Comparison of ENCODE assay signal across 14 cellular contexts in genomic region chr10:100746413-100746931, GRCh38. TPM values are rescaled to one million over a fixed set of nuclear protein-coding genes. Genes with fewer than 3 reads are reported as not detected.
A peak's percentile ranks its signal among the peaks of the same experiment; 100 is the strongest.
DNase-seq lines count a peak whose midpoint lies in the region; ATAC-seq, FAIRE-seq and TF ChIP-seq lines count a peak whose summit lies in the region.
"Had no signal": no experiment of that assay in that cellular context is flagged by ENCODE, and none has a peak within 500 bp of the region (broad histone marks: within the 10 kb centered on the region; RNA-seq: fewer than 3 reads in every experiment).

No MANE protein-coding gene starts in this region.

- TF ChIP-seq EP300 in A549 (IDR thresholded peaks at IDR 0.05): no peak

- H3K27ac ChIP-seq in A549 (no peak overlapping the region), pancreas (no peak overlapping the region)

- no peak for ATAC-seq in A549
- no peak for ATAC-seq in activated T-helper 17 cell treated with anti-CD3 and anti-CD28 coated beads, Interleukin-2, amount 50 U/mL, for 72 hours (replicated peaks)
- ATAC-seq in memory B cell (ENCODE audit: low read depth): no peak
- no peak for ATAC-seq in pancreas
- ATAC-seq: right cardiac atrium had no signal

- H3K4me3 ChIP-seq in A549 (no peak overlapping the region), pancreas (no peak overlapping the region)
- H3K4me3 ChIP-seq: lung had no signal

- 56% methylated on average over 7 of the region's 7 CpGs for WGBS in A549 (ENCODE audit: missing lambda C conversion rate)
- 15 to 17% methylated on average over 7 of the region's 7 CpGs for WGBS in pancreas, 2 donors

- H3K27me3 Mint-ChIP-seq in activated T-helper 17 cell treated with anti-CD3 and anti-CD28 coated beads, Interleukin-2, amount 50 U/mL, for 72 hours: peaks cover 62% of the 10 kb centered on the region
- H3K27me3 Mint-ChIP-seq in memory B cell: peaks cover 34% of the 10 kb centered on the region

- TF ChIP-seq RAD21 in A549 (conservative IDR thresholded peaks at IDR 0.05 in 1 of 2, IDR thresholded peaks at IDR 0.05 in 1 of 2): no peak

- CTCF ChIA-PET in A549 (lab: Yijun Ruan, JAX): interaction anchor here (4.0 to 10.8 kb wide), 4 partner anchors 7 to 184 kb away, joined by 51 to 129 read pairs (median 94); no protein-coding TSS in a partner anchor
- CTCF ChIA-PET in GM10248 (lab: Yijun Ruan, JAX): no interaction called here

- no peak for TF ChIP-seq POLR2A in A549 (IDR thresholded peaks at IDR 0.05; ENCODE audit: low read length)

- intact Hi-C loops in pancreas (cut with DNase I): loop anchor here in 1 of 3 donors (10.0 kb wide), 1 partner anchor 182 kb away; no protein-coding TSS in a partner anchor

- peaks cover 0 to 49% (median 12%) of the 10 kb centered on the region in 4 donors for H3K27me3 ChIP-seq in pancreas

- peak overlapping the region; percentile 98; the same call in 2 of the 3 replicates for H3K4me2 ChIP-seq in A549

- peaks cover 23% of the 10 kb centered on the region for H3K4me1 Mint-ChIP-seq in activated T-helper 17 cell treated with anti-CD3 and anti-CD28 coated beads, Interleukin-2, amount 50 U/mL, for 72 hours
- peaks cover 25% of the 10 kb centered on the region for H3K4me1 Mint-ChIP-seq in memory B cell

- H3K9me3 ChIP-seq in A549 (no peaks in the 10 kb centered on the region), pancreas (no peaks in the 10 kb centered on the region)

- no peaks in the 10 kb centered on the region for H3K36me3 ChIP-seq in pancreas

- FAIRE-seq in A549 (lab: Jason Lieb, UNC) (no peak), GM19239 (lab: Jason Lieb, UNC) (no peak), pancreas (lab: Jason Lieb, UNC) (no peak)
- FAIRE-seq: urothelium cell line had no signal

- DNase-seq in A549 (ENCODE audit: low read depth in 1 of 2, low spot score in 1 of 2) (no peak), GM10248 (ENCODE audit: extremely low spot score) (peak; percentile 18), memory B cell (ENCODE audit: low spot score in 2 of 2) (no peak), GM19239 (ENCODE audit: insufficient read length, low spot score) (no peak), GDM1 (lab: John Stamatoyannopoulos, UW) (no peak), pancreas (no peak), middle frontal gyrus (ENCODE audit: extremely low spot score, low spot score) (no peak)
- DNase-seq: activated gamma-delta T cell treated with Interleukin-2 at 50 U/mL for 16 hours, NCI-H2081 treated with DMSO at 0.1 percent for 48 hours, right cardiac atrium had no signal

- H3K36me3 Mint-ChIP-seq in activated T-helper 17 cell treated with anti-CD3 and anti-CD28 coated beads, Interleukin-2, amount 50 U/mL, for 72 hours (ENCODE audit: low read depth): peaks cover 19% of the 10 kb centered on the region
- no peaks in the 10 kb centered on the region for H3K36me3 Mint-ChIP-seq in memory B cell

- POLR2A ChIA-PET in A549 (lab: Yijun Ruan, JAX) (no interaction called here), GM10248 (lab: Yijun Ruan, JAX) (no interaction called here)

- H3K27ac Mint-ChIP-seq in activated T-helper 17 cell treated with anti-CD3 and anti-CD28 coated beads, Interleukin-2, amount 50 U/mL, for 72 hours: peak overlapping the region; percentile 6
- no peak overlapping the region for H3K27ac Mint-ChIP-seq in memory B cell
- H3K27ac Mint-ChIP-seq: dendritic cell treated with granulocyte-macrophage colony-stimulating factor and Interleukin-4, amounts not matched to agents 40 ng/mL and 50 ng/mL, for 4 days had no signal

- H3K4me3 Mint-ChIP-seq in activated T-helper 17 cell treated with anti-CD3 and anti-CD28 coated beads, Interleukin-2, amount 50 U/mL, for 72 hours: peak overlapping the region; percentile 61
- peak overlapping the region; percentile 43 for H3K4me3 Mint-ChIP-seq in memory B cell
- H3K4me3 Mint-ChIP-seq: dendritic cell treated with granulocyte-macrophage colony-stimulating factor and Interleukin-4, amounts not matched to agents 40 ng/mL and 50 ng/mL, for 4 days had no signal

- H3K4me1 ChIP-seq in A549 (peaks cover 23% of the 10 kb centered on the region), pancreas (peaks cover 0 to 25% (median 0%) of the 10 kb centered on the region in 3 donors)

- TF ChIP-seq CTCF in A549 (IDR thresholded peaks at IDR 0.05): no peak
- TF ChIP-seq CTCF in GM10248 (IDR thresholded peaks at IDR 0.05; ENCODE audit: control extremely low read depth, extremely low read depth, low read depth, missing control alignments): no peak
- TF ChIP-seq CTCF in pancreas (IDR thresholded peaks at IDR 0.05): no peak

- no peaks in the 10 kb centered on the region for H3K9me3 Mint-ChIP-seq in activated T-helper 17 cell treated with anti-CD3 and anti-CD28 coated beads, Interleukin-2, amount 50 U/mL, for 72 hours
- no peaks in the 10 kb centered on the region for H3K9me3 Mint-ChIP-seq in memory B cell
- H3K9me3 Mint-ChIP-seq: dendritic cell treated with granulocyte-macrophage colony-stimulating factor and Interleukin-4, amounts not matched to agents 40 ng/mL and 50 ng/mL, for 4 days had no signal

TF ChIP-seq in A549, 52 proteins besides CTCF, POLR2A, EP300 and RAD21:
- no peak for TF ChIP-seq HDAC2 (IDR thresholded peaks at IDR 0.05)
- no peak for TF ChIP-seq CBX8 (IDR thresholded peaks at IDR 0.05)
- no peak for TF ChIP-seq CEBPB (IDR thresholded peaks at IDR 0.05)
- TF ChIP-seq PHF8 (IDR thresholded peaks at IDR 0.05; ENCODE audit: borderline replicate concordance, low read depth): no peak
- no peak for TF ChIP-seq POLR2AphosphoS2 (conservative IDR thresholded peaks at IDR 0.05; ENCODE audit: low read length)
- no peak for TF ChIP-seq ELK1 (IDR thresholded peaks at IDR 0.05; ENCODE audit: low read depth, low read length)
- TF ChIP-seq ESRRA (IDR thresholded peaks at IDR 0.05; ENCODE audit: borderline replicate concordance, low read length): no peak
- TF ChIP-seq TFCP2L1 (CRISPR knock-in tag; IDR thresholded peaks at IDR 0.05): no peak
- TF ChIP-seq NPAS2 (CRISPR knock-in tag; IDR thresholded peaks at IDR 0.05; ENCODE audit: borderline replicate concordance): no peak
- TF ChIP-seq SMC3 (IDR thresholded peaks at IDR 0.05): no peak
- no peak for TF ChIP-seq ZC3H11A (IDR thresholded peaks at IDR 0.05)
- TF ChIP-seq RFX5 (IDR thresholded peaks at IDR 0.05): no peak
- no peak for TF ChIP-seq EHF (CRISPR knock-in tag; IDR thresholded peaks at IDR 0.05)
- no peak for TF ChIP-seq GATA3 (IDR thresholded peaks at IDR 0.05; ENCODE audit: borderline replicate concordance)
- TF ChIP-seq KDM5A (IDR thresholded peaks at IDR 0.05): no peak
- no peak for TF ChIP-seq FOSL2 (IDR thresholded peaks at IDR 0.05)
- TF ChIP-seq FOSL2 (CRISPR knock-in tag; IDR thresholded peaks at IDR 0.05): no peak
- TF ChIP-seq NFE2L2 (conservative IDR thresholded peaks at IDR 0.05; ENCODE audit: low read length): no peak
- TF ChIP-seq RNF2 (IDR thresholded peaks at IDR 0.05; ENCODE audit: borderline replicate concordance, low read depth): no peak
- TF ChIP-seq ZFP36 (IDR thresholded peaks at IDR 0.05; ENCODE audit: borderline replicate concordance, partially characterized antibody): no peak

RNA-seq across cellular contexts. Expression of gene PAX2, which starts 1.1 kb away (rescaled TPM):
- polyA plus RNA-seq in A549 (2011; rRNA removed): 0.05 and 0.06 TPM in 2 replicates
- 0.04 and 0.05 TPM in 2 replicates for polyA plus RNA-seq in A549 (2012; cell fraction: cytosol; rRNA removed)
- 0.14 and 0.24 TPM in 2 replicates for polyA plus RNA-seq in A549 (2012; cell fraction: nucleus; rRNA removed)
- polyA plus RNA-seq in A549 (2017; fragmentation: RNase III; extraction: RNeasy Plus Mini Kit Qiagen cat#74134 plus additional on column Dnase treatment): 0.18 to 0.21 TPM (median 0.21 TPM) in 3 replicates
- polyA minus RNA-seq in A549 (2011; rRNA and poly(A)+ RNA removed): 0.10 TPM in 1 of 2 replicates, not detected in the other
- total RNA-seq in activated T-helper 17 cell treated with anti-CD3 and anti-CD28 coated beads, Interleukin-2, amount 50 U/mL, for 72 hours: under 1 TPM in 1 of 2 donors, not detected in 1; 0.16 TPM
- under 1 TPM; 0.18 to 0.42 (median 0.26) TPM for total RNA-seq in pancreas
- polyA plus RNA-seq in pancreas: under 1 TPM; 0.07 to 0.49 TPM
- total RNA-seq: lung, right cardiac atrium had no signal
- polyA plus RNA-seq: lung, right cardiac atrium had no signal
